Comparison of ENCODE assay signal across 8 cellular contexts in genomic region chr12:62834971-62835547, GRCh38.
DNase-seq lines count a peak whose midpoint lies in the region; ATAC-seq, FAIRE-seq and TF ChIP-seq lines count a peak whose summit lies in the region.

No MANE protein-coding gene starts in this region.

- H3K18ac ChIP-seq in mesenchymal stem cell (ENCODE audit: low read depth in 1 of 2, low read length in 2 of 2) = no peak overlapping the region

- H2BK12ac ChIP-seq in mesenchymal stem cell (ENCODE audit: low read length in 2 of 2) = no peak overlapping the region

- H2AFZ ChIP-seq in mesenchymal stem cell (ENCODE audit: low read depth, low read length) = no peak overlapping the region

- FAIRE-seq in GM12892 (lab: Jason Lieb, UNC) = peak; percentile 53

- no peak overlapping the region for H3K27ac Mint-ChIP-seq in activated T-helper 1 cell treated with anti-CD3 and anti-CD28 coated beads, Interleukin-12 subunit alpha, Interleukin-12 subunit beta, Interleukin-2, Interleukin-4 antibody, amounts not matched to agents 30 ng/mL and 10 ng/mL and 1 ng/mL, durations not matched to agents 14 hours and 24 hours and 36 hours

- H3K27ac ChIP-seq in ascending aorta (peak overlapping the region; percentile 48 to 58), mesenchymal stem cell (ENCODE audit: low read length, poor library complexity, severe bottlenecking) (peak overlapping the region; percentile 51)

- no peak overlapping the region for H4K91ac ChIP-seq in mesenchymal stem cell (ENCODE audit: low read length)

- H3K14ac ChIP-seq in mesenchymal stem cell (ENCODE audit: low read length in 2 of 2) = no peak overlapping the region

- H3K4ac ChIP-seq in mesenchymal stem cell (ENCODE audit: low read depth in 1 of 2, low read length in 2 of 2) = no peak overlapping the region

- H3K36me3 Mint-ChIP-seq in activated T-helper 1 cell treated with anti-CD3 and anti-CD28 coated beads, Interleukin-12 subunit alpha, Interleukin-12 subunit beta, Interleukin-2, Interleukin-4 antibody, amounts not matched to agents 30 ng/mL and 10 ng/mL and 1 ng/mL, durations not matched to agents 14 hours and 24 hours and 36 hours (ENCODE audit: low read depth) = no peaks in the 10 kb centered on the region

- H2BK15ac ChIP-seq in mesenchymal stem cell (ENCODE audit: low read depth, poor library complexity, severe bottlenecking) = no peak overlapping the region

- H3K9me3 Mint-ChIP-seq in activated T-helper 1 cell treated with anti-CD3 and anti-CD28 coated beads, Interleukin-12 subunit alpha, Interleukin-12 subunit beta, Interleukin-2, Interleukin-4 antibody, amounts not matched to agents 30 ng/mL and 10 ng/mL and 1 ng/mL, durations not matched to agents 14 hours and 24 hours and 36 hours = no peaks in the 10 kb centered on the region

- H3K4me1 ChIP-seq in ascending aorta (peaks cover 0 to 8% of the 10 kb centered on the region in 2 donors), mesenchymal stem cell (ENCODE audit: control insufficient read depth, insufficient read depth, low read depth, low read length) (peaks cover 7% of the 10 kb centered on the region)

- no peaks in the 10 kb centered on the region for H3K4me1 Mint-ChIP-seq in activated T-helper 1 cell treated with anti-CD3 and anti-CD28 coated beads, Interleukin-12 subunit alpha, Interleukin-12 subunit beta, Interleukin-2, Interleukin-4 antibody, amounts not matched to agents 30 ng/mL and 10 ng/mL and 1 ng/mL, durations not matched to agents 14 hours and 24 hours and 36 hours (ENCODE audit: low read depth)

- no peak overlapping the region for H2BK120ac ChIP-seq in mesenchymal stem cell (ENCODE audit: low read depth, low read length)

- no peak overlapping the region for H3K4me3 Mint-ChIP-seq in activated T-helper 1 cell treated with anti-CD3 and anti-CD28 coated beads, Interleukin-12 subunit alpha, Interleukin-12 subunit beta, Interleukin-2, Interleukin-4 antibody, amounts not matched to agents 30 ng/mL and 10 ng/mL and 1 ng/mL, durations not matched to agents 14 hours and 24 hours and 36 hours

- WGBS in mesenchymal stem cell = 50% methylated on average over 9 of the region's 10 CpGs

- TF ChIP-seq CTCF in ascending aorta (IDR thresholded peaks at IDR 0.05) = no peak

- H3K36me3 ChIP-seq in ascending aorta (no peaks in the 10 kb centered on the region), mesenchymal stem cell (ENCODE audit: control insufficient read depth in 1 of 2, insufficient read depth in 2 of 2, low read depth in 1 of 2, low read length in 2 of 2) (no peaks in the 10 kb centered on the region)

- no peak overlapping the region for H2AK5ac ChIP-seq in mesenchymal stem cell (ENCODE audit: low read length, severe bottlenecking)

- H3K27me3 Mint-ChIP-seq in activated T-helper 1 cell treated with anti-CD3 and anti-CD28 coated beads, Interleukin-12 subunit alpha, Interleukin-12 subunit beta, Interleukin-2, Interleukin-4 antibody, amounts not matched to agents 30 ng/mL and 10 ng/mL and 1 ng/mL, durations not matched to agents 14 hours and 24 hours and 36 hours (ENCODE audit: insufficient read depth) = peaks cover 10% of the 10 kb centered on the region

- H3K27me3 ChIP-seq in ascending aorta = no peaks in the 10 kb centered on the region
- no peaks in the 10 kb centered on the region for H3K27me3 ChIP-seq in mesenchymal stem cell (ENCODE audit: control insufficient read depth in 1 of 2, insufficient read depth in 1 of 2, low read length in 2 of 2)

- H3K9me3 ChIP-seq in ascending aorta = no peaks in the 10 kb centered on the region
- H3K9me3 ChIP-seq in mesenchymal stem cell (ENCODE audit: control insufficient read depth, low read length) = no peaks in the 10 kb centered on the region

- H3K4me3 ChIP-seq in ascending aorta (peak overlapping the region in 1 of 2 donors; percentile 42), mesenchymal stem cell (ENCODE audit: insufficient read depth in 1 of 2, low read depth in 1 of 2, low read length in 2 of 2) (peak overlapping the region in 1 of 2 experiments; percentile 13)

- H2BK5ac ChIP-seq in mesenchymal stem cell (ENCODE audit: low read depth, low read length, poor library complexity, severe bottlenecking) = no peak overlapping the region

- H3K79me1 ChIP-seq in mesenchymal stem cell (replicated peaks; ENCODE audit: low read length, poor library complexity, severe bottlenecking) = no peaks in the 10 kb centered on the region

- ATAC-seq in HG03039 (IDR thresholded peaks at IDR 0.05; ENCODE audit: unreplicated experiment) (peak; percentile 60), HG03135 (IDR thresholded peaks at IDR 0.05; ENCODE audit: unreplicated experiment) (no peak), GM18873 (IDR thresholded peaks at IDR 0.05; ENCODE audit: low FRiP score, unreplicated experiment) (no peak)

- no peak overlapping the region for H3K23ac ChIP-seq in mesenchymal stem cell (ENCODE audit: low read length in 2 of 2)

- H3K9ac ChIP-seq in mesenchymal stem cell (ENCODE audit: low read length) = no peak overlapping the region

- intact Hi-C loops in ascending aorta (cut with DNase I) = no loop called here
- intact Hi-C loops in activated T-helper 1 cell treated with anti-CD3 and anti-CD28 coated beads, Interleukin-12 subunit alpha, Interleukin-12 subunit beta, Interleukin-2, Interleukin-4 antibody, amounts not matched to agents 30 ng/mL and 10 ng/mL and 1 ng/mL, durations not matched to agents 14 hours and 24 hours and 36 hours (cut with micrococcal nuclease) = no loop called here

- peak overlapping the region; percentile 38 for H3K4me2 ChIP-seq in mesenchymal stem cell (ENCODE audit: low read length, poor library complexity, severe bottlenecking)

- no peak overlapping the region for H4K8ac ChIP-seq in mesenchymal stem cell (ENCODE audit: low read length)

- TF ChIP-seq POLR2A in GM12892 (IDR thresholded peaks at IDR 0.05; ENCODE audit: low read depth, low read length) = no peak

- DNase-seq in GM12892 (ENCODE audit: insufficient read length) (no peak), ascending aorta (ENCODE audit: low spot score in 2 of 2) (no peak), mesenchymal stem cell (peak; percentile 56), T-helper 9 cell (no peak)
- no peak for DNase-seq in activated T-helper 1 cell treated with anti-CD3 and anti-CD28 coated beads, Interleukin-12 subunit alpha, Interleukin-12 subunit beta, Interleukin-2, Interleukin-4 antibody, amounts not matched to agents 30 ng/mL and 10 ng/mL and 1 ng/mL, durations not matched to agents 14 hours and 24 hours and 36 hours (ENCODE audit: low spot score)
